16 cellular contexts compared by ENCODE assay signal in the genomic region with DNA sequence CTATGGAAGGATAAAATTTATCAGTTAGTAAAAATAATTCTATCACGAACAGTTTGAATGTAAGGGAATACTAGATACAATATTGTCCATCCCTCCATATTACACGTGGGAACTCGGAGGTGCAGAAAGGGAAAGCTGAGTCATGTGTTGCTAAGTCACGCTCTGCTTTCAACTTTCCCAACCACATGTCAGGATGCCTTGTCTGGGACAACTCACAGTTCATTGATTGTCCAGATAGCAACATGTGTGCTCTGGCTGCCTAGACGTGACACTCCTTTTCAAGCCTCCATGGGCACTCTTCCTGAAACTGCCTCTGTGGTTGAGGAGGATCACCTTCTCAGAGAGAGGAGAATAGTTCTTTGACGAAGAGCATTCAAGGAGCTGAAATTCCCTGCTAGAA.
DNase-seq lines count a peak whose midpoint lies in the region; ATAC-seq, FAIRE-seq and TF ChIP-seq lines count a peak whose summit lies in the region.
"Had no signal": no experiment of that assay in that cellular context is flagged by ENCODE, and none has a peak within 500 bp of the region (broad histone marks: within the 10 kb centered on the region; RNA-seq: fewer than 3 reads in every experiment).

No MANE protein-coding gene starts in this region.

- H3K9ac ChIP-seq in smooth muscle cell (ENCODE audit: low read depth): no peak overlapping the region

- TF ChIP-seq CTCF in foreskin keratinocyte (conservative IDR thresholded peaks at IDR 0.05) (no peak), smooth muscle cell (IDR thresholded peaks at IDR 0.05; ENCODE audit: borderline replicate concordance, insufficient read depth, poor library complexity, severe bottlenecking) (no peak)

- no peaks in the 10 kb centered on the region for H3F3A ChIP-seq in smooth muscle cell (ENCODE audit: low read depth)

- no peak for TF ChIP-seq POLR2A in H54 (IDR thresholded peaks at IDR 0.05; ENCODE audit: low read depth, low read length)

- no peak overlapping the region for H2AFZ ChIP-seq in smooth muscle cell (ENCODE audit: low read depth)
- H2AFZ ChIP-seq: PC-9 had no signal

- H3K36me3 ChIP-seq in smooth muscle cell (ENCODE audit: low read depth): no peaks in the 10 kb centered on the region

- 41% methylated on average over 6 of the region's 6 CpGs for WGBS in smooth muscle cell (ENCODE audit: low lambda C conversion rate)

- H4K20me1 ChIP-seq in smooth muscle cell (ENCODE audit: low read depth): no peaks in the 10 kb centered on the region

- H3K79me2 ChIP-seq in smooth muscle cell (ENCODE audit: low read depth): no peaks in the 10 kb centered on the region

- peak; percentile 45 for FAIRE-seq in H54 (lab: Jason Lieb, UNC)
- FAIRE-seq: H1 had no signal

- H3K4me1 ChIP-seq in foreskin keratinocyte (no peaks in the 10 kb centered on the region), smooth muscle cell (ENCODE audit: low read depth) (no peaks in the 10 kb centered on the region)

- H3K27me3 ChIP-seq in foreskin keratinocyte (no peaks in the 10 kb centered on the region), smooth muscle cell (ENCODE audit: low read depth) (no peaks in the 10 kb centered on the region)

- no peak overlapping the region for H3K4me3 ChIP-seq in smooth muscle cell
- H3K4me3 ChIP-seq: PC-9 had no signal

- no peak overlapping the region for H3K4me2 ChIP-seq in smooth muscle cell
- H3K4me2 ChIP-seq: PC-9 had no signal

- DNase-seq in H54 (ENCODE audit: insufficient read length, low spot score) (no peak), SK-N-DZ (ENCODE audit: low spot score) (peak; percentile 67), foreskin keratinocyte (no peak), smooth muscle cell (lab: John Stamatoyannopoulos, UW; ENCODE audit: unreplicated experiment) (no peak), NOMO-1 treated with DMSO at 0.1 percent for 48 hours (lab: John Stamatoyannopoulos, UW; ENCODE audit: unreplicated experiment) (no peak)
- no peak for DNase-seq in stimulated activated CD4-positive, alpha-beta T cell treated with anti-CD3 and anti-CD28 coated beads, Interleukin-4, amount 100 ng/mL, for 24 hours
- DNase-seq: DMS 273 treated with DMSO at 0.1 percent for 48 hours, GDM1, KG1, NCI-H1417 treated with DMSO at 0.1 percent for 48 hours, NCI-H187 treated with DMSO at 0.1 percent for 48 hours, NCI-H2227 treated with DMSO at 0.1 percent for 48 hours, NCI-H524, PC-9 had no signal

- H3K9me3 ChIP-seq in smooth muscle cell (replicated peaks; ENCODE audit: low read depth): no peaks in the 10 kb centered on the region

- ATAC-seq in foreskin keratinocyte: peak; percentile 10
- ATAC-seq in GM19324 (IDR thresholded peaks at IDR 0.05; ENCODE audit: low FRiP score, unreplicated experiment): no peak

- no peak overlapping the region for H3K27ac ChIP-seq in foreskin keratinocyte
- peak overlapping the region; percentile 30 for H3K27ac ChIP-seq in smooth muscle cell (ENCODE audit: low read depth)
- H3K27ac ChIP-seq: PC-9 had no signal
